15 cellular contexts compared by ENCODE assay signal in the genomic region with DNA sequence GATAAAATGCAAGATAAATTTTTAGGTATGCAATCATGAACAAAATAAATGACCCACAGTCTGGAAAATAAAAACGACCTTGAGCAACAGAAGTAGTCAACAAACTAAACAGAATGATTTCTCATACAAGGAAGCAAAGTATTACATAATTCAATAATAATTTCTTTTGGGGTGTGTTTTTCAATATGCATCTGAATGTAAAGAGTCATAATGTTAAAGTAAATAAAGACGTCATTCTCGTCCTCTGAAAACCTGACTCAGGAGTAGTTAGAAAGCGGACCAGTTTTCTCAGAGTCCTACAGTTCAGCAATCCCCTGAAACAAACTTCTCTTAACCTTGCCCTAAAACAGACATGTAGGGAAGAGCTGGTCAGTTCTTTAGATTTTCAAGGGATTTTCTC. TPM values are rescaled to one million over a fixed set of nuclear protein-coding genes. Genes with fewer than 3 reads are reported as not detected.
DNase-seq lines count a peak whose midpoint lies in the region; TF ChIP-seq lines count a peak whose summit lies in the region.
"Had no signal": no experiment of that assay in that cellular context is flagged by ENCODE, and none has a peak within 500 bp of the region (broad histone marks: within the 10 kb centered on the region; RNA-seq: fewer than 3 reads in every experiment).

No MANE protein-coding gene starts in this region.

- H3K4me1 ChIP-seq in GM23248 (ENCODE audit: insufficient read depth) (peaks cover 22% of the 10 kb centered on the region), adipocyte (ENCODE audit: control insufficient read depth, insufficient read depth, low read length) (peaks cover 15% of the 10 kb centered on the region), fibroblast of lung (ENCODE audit: control insufficient read depth, extremely low read depth, insufficient read depth, low read length) (no peaks in the 10 kb centered on the region), sigmoid colon (peaks cover 0 to 30% (median 26%) of the 10 kb centered on the region in 4 donors), suprapubic skin (peaks cover 12% of the 10 kb centered on the region)

- no peak for TF ChIP-seq EP300 in sigmoid colon (IDR thresholded peaks at IDR 0.05)
- no peak for TF ChIP-seq EP300 in suprapubic skin (IDR thresholded peaks at IDR 0.05)

- TF ChIP-seq CTCF in fibroblast of lung (conservative IDR thresholded peaks at IDR 0.05 in 1 of 2, IDR thresholded peaks at IDR 0.05 in 1 of 2; ENCODE audit: low read depth in 1 of 2, low read length in 2 of 2) (no peak), sigmoid colon (IDR thresholded peaks at IDR 0.05) (no peak), suprapubic skin (IDR thresholded peaks at IDR 0.05) (no peak)

- H2AFZ ChIP-seq in GM23248 (no peak overlapping the region), fibroblast of lung (ENCODE audit: low read length) (no peak overlapping the region)

- H3K27ac ChIP-seq in GM23248, result peak overlapping the region; percentile 70
- H3K27ac ChIP-seq in fibroblast of lung (ENCODE audit: insufficient read depth, low read length), result peak overlapping the region; percentile 5
- H3K27ac ChIP-seq in sigmoid colon, result peak overlapping the region in 3 of 4 donors; percentile 58 to 73 (median 67)
- no peak overlapping the region for H3K27ac ChIP-seq in suprapubic skin
- H3K27ac ChIP-seq: C4-2B, WERI-Rb-1 had no signal

- peaks cover 36% of the 10 kb centered on the region for H3F3A ChIP-seq in GM23248 (ENCODE audit: insufficient read depth)

- peaks cover 100% of the 10 kb centered on the region for H3K79me2 ChIP-seq in GM23248 (ENCODE audit: insufficient read depth)
- H3K79me2 ChIP-seq in fibroblast of lung (ENCODE audit: control insufficient read depth, insufficient read depth, low read length), result peaks cover 56% of the 10 kb centered on the region

- no peak for TF ChIP-seq POLR2A in sigmoid colon (IDR thresholded peaks at IDR 0.05)
- TF ChIP-seq POLR2A in suprapubic skin (IDR thresholded peaks at IDR 0.05), result no peak

- in situ Hi-C loops in GM23248 (cut with MboI), result no loop called here

- H3K9me3 ChIP-seq in GM23248 (ENCODE audit: low read depth), result no peaks in the 10 kb centered on the region
- no peaks in the 10 kb centered on the region for H3K9me3 ChIP-seq in adipocyte (ENCODE audit: control insufficient read depth, low read length)
- no peaks in the 10 kb centered on the region for H3K9me3 ChIP-seq in fibroblast of lung (ENCODE audit: control insufficient read depth, insufficient read depth, low read depth, low read length)
- no peaks in the 10 kb centered on the region for H3K9me3 ChIP-seq in sigmoid colon
- no peaks in the 10 kb centered on the region for H3K9me3 ChIP-seq in suprapubic skin

- H4K20me1 ChIP-seq in GM23248 (ENCODE audit: insufficient read depth) (0 out of 2 replicates have a peak, but pooled peaks cover 4% of the 10 kb centered on the region), fibroblast of lung (ENCODE audit: control insufficient read depth, extremely low read depth, insufficient read depth, low read length) (no peaks in the 10 kb centered on the region)

- 44 to 47% methylated on average over 4 of the region's 4 CpGs for WGBS in GM23248 (ENCODE audit: low coverage in 1 of 2, low lambda C conversion rate in 2 of 2, missing lambda C conversion rate in 2 of 2), 2 experiments
- 12 to 54% methylated on average over 4 of the region's 4 CpGs for WGBS in sigmoid colon, 2 donors
- 49% methylated on average over 4 of the region's 4 CpGs for WGBS in suprapubic skin

- DNase-seq in GM23248 (peak; percentile 35), adipocyte (ENCODE audit: low read depth) (peak; percentile 37), fibroblast of lung (ENCODE audit: low read depth in 2 of 2) (peak; percentile 29 to 41), sigmoid colon (no peak), AG08396 (ENCODE audit: low spot score) (no peak), NCI-H1092 (lab: John Stamatoyannopoulos, UW) (no peak), suprapubic skin (ENCODE audit: low spot score in 2 of 2) (no peak)
- DNase-seq in activated CD4-positive, CD25-positive, alpha-beta regulatory T cell treated with anti-CD3 and anti-CD28 coated beads, Interleukin-2, amount 50 U/mL, for 72 hours, result no peak
- DNase-seq: NCI-H1048; NCI-H524 treated with DMSO at 0.1 percent for 48 hours; RPMI8226; stimulated activated CD4-positive, alpha-beta T cell treated with anti-CD3 and anti-CD28 coated beads, Interleukin-15, amount 100 ng/mL, for 24 hours; stimulated activated CD8-positive, alpha-beta memory T cell treated with anti-CD3 and anti-CD28 coated beads, Interleukin-4, amount 100 ng/mL, for 48 hours; WERI-Rb-1 had no signal

- H3K9ac ChIP-seq in GM23248 (peak overlapping the region; percentile 56), adipocyte (ENCODE audit: low read length) (no peak overlapping the region), fibroblast of lung (ENCODE audit: insufficient read depth, low read length) (no peak overlapping the region)

- peak overlapping the region; percentile 64 for H3K4me3 ChIP-seq in GM23248
- no peak overlapping the region for H3K4me3 ChIP-seq in adipocyte (ENCODE audit: low read length)
- no peak overlapping the region for H3K4me3 ChIP-seq in fibroblast of lung (replicated peaks in 1 of 4; ENCODE audit: control extremely low read depth in 1 of 4, insufficient read depth in 1 of 4, low read depth in 3 of 4, low read length in 4 of 4)
- H3K4me3 ChIP-seq in sigmoid colon, result no peak overlapping the region
- no peak overlapping the region for H3K4me3 ChIP-seq in suprapubic skin

- H3K27me3 ChIP-seq in GM23248 (replicated peaks; ENCODE audit: insufficient read depth) (no peaks in the 10 kb centered on the region), adipocyte (replicated peaks; ENCODE audit: control insufficient read depth, insufficient read depth, low read length) (no peaks in the 10 kb centered on the region), fibroblast of lung (ENCODE audit: control insufficient read depth, insufficient read depth, low read length) (no peaks in the 10 kb centered on the region), sigmoid colon (no peaks in the 10 kb centered on the region), suprapubic skin (no peaks in the 10 kb centered on the region)

- intact Hi-C loops in sigmoid colon (cut with DNase I), result no loop called here

- no peaks in the 10 kb centered on the region for H3K36me3 ChIP-seq in GM23248 (ENCODE audit: low read depth)
- H3K36me3 ChIP-seq in adipocyte (ENCODE audit: control insufficient read depth, insufficient read depth, low read length, severe bottlenecking), result no peaks in the 10 kb centered on the region
- no peaks in the 10 kb centered on the region for H3K36me3 ChIP-seq in fibroblast of lung (ENCODE audit: control insufficient read depth, insufficient read depth, low read length)
- no peaks in the 10 kb centered on the region for H3K36me3 ChIP-seq in sigmoid colon
- H3K36me3 ChIP-seq in suprapubic skin, result no peaks in the 10 kb centered on the region
- H3K36me3 ChIP-seq: WERI-Rb-1 had no signal

- H3K4me2 ChIP-seq in GM23248 (ENCODE audit: unreplicated experiment) (peak overlapping the region; percentile 93), fibroblast of lung (ENCODE audit: extremely low read depth, insufficient read depth, low read length) (peak overlapping the region; percentile 55)

- H3K9me2 ChIP-seq in GM23248 (ENCODE audit: insufficient read depth), result no peaks in the 10 kb centered on the region

RNA-seq across cellular contexts. Expression of gene CDC42BPA, which starts 18.6 kb away (rescaled TPM):
- total RNA-seq in GM23248 (2014; rRNA removed; shearing (Covaris generic)), result 37.9 and 39.1 TPM in 2 replicates
- polyA plus RNA-seq in GM23248 (2016; fragmentation: Nextera tagmentation; extraction: Ambion mirVana) (23.9 and 28.6 TPM in 2 replicates), fibroblast of lung (20.9 and 26.4 TPM in 2 replicates), sigmoid colon (10 to 100 TPM in 1 of 3 donors, 1 to 10 TPM in 2; 8.4 to 10.7 (median 9.9) TPM)
- total RNA-seq in fibroblast of lung (55.0 and 77.1 TPM in 2 replicates), sigmoid colon (10 to 100 TPM; 60.8 to 93.6 (median 66.3) TPM), suprapubic skin (10 to 100 TPM; 12.2 to 54.6 (median 14.9) TPM)
- 16.1 and 21.8 TPM in 2 replicates for polyA plus RNA-seq in fibroblast of lung (2012)
- polyA minus RNA-seq in fibroblast of lung (ENCODE audit: low replicate concordance), result 13.4 and 13.9 TPM in 2 replicates

Comparison
In these comparisons a context has a peak if more than half of its experiments do, and no peak if none do; other contexts are left out.
1. DNase-seq: peak in GM23248 (single experiment), adipocyte (single experiment) and fibroblast of lung (2 of 2); none in sigmoid colon (single experiment), AG08396 (single experiment), NCI-H1092 (single experiment), activated CD4-positive, CD25-positive, alpha-beta regulatory T cell treated with anti-CD3 and anti-CD28 coated beads, Interleukin-2, amount 50 U/mL, for 72 hours (single experiment) and suprapubic skin (0 of 2).